In genomic region chr1:112619518-112620458, GRCh38 we compare ENCODE assay signal across 8 cellular contexts. TPM values are rescaled to one million over a fixed set of nuclear protein-coding genes. Genes with fewer than 3 reads are reported as not detected.
DNase-seq lines count a peak whose midpoint lies in the region; ATAC-seq and TF ChIP-seq lines count a peak whose summit lies in the region.

CAPZA1 (plus strand) TSS chr1:112619832; CDS start chr1:112619845, 13 bp downstream.

- H3K27me3 Mint-ChIP-seq in GM23338 (ENCODE audit: insufficient read depth, low read depth, poor library complexity), result peaks cover 10% of the 10 kb centered on the region
- H3K27me3 Mint-ChIP-seq in activated T-helper 1 cell treated with anti-CD3 and anti-CD28 coated beads, Interleukin-12 subunit alpha, Interleukin-12 subunit beta, Interleukin-2, Interleukin-4 antibody, amounts not matched to agents 30 ng/mL and 10 ng/mL and 1 ng/mL, durations not matched to agents 14 hours and 24 hours and 36 hours (ENCODE audit: insufficient read depth), result no peaks in the 10 kb centered on the region
- H3K27me3 Mint-ChIP-seq in naive thymus-derived CD4-positive, alpha-beta T cell, result peaks cover 0 to 1% (median 0%) of the 10 kb centered on the region in 5 donors
- H3K27me3 Mint-ChIP-seq in stimulated activated memory B cell treated with anti-CD40 and anti-IgM and Interleukin-4, amounts not matched to agents 10 μg/mL and 1 μg/mL and 100 μg/mL, for 72 hours, result no peaks in the 10 kb centered on the region

- DNase-seq in Daoy (ENCODE audit: low read depth), result peak; percentile 98
- peak; percentile 96 for DNase-seq in GM23338 (ENCODE audit: low spot score)
- DNase-seq in LHCN-M2 (ENCODE audit: low read depth), result peak; percentile 88
- DNase-seq in RPMI7951 (ENCODE audit: low read depth), result peak; percentile 93
- DNase-seq in activated T-helper 1 cell treated with anti-CD3 and anti-CD28 coated beads, Interleukin-12 subunit alpha, Interleukin-12 subunit beta, Interleukin-2, Interleukin-4 antibody, amounts not matched to agents 30 ng/mL and 10 ng/mL and 1 ng/mL, durations not matched to agents 14 hours and 24 hours and 36 hours (ENCODE audit: low spot score), result peak; percentile 90
- DNase-seq in fibroblast of gingiva (ENCODE audit: low read depth), result peak; percentile 94
- DNase-seq in naive thymus-derived CD4-positive, alpha-beta T cell, result peak; percentile 83 to 93 (median 91)

- H3K27me3 ChIP-seq in GM23338 (ENCODE audit: insufficient read depth), result no peaks in the 10 kb centered on the region
- no peaks in the 10 kb centered on the region for H3K27me3 ChIP-seq in naive thymus-derived CD4-positive, alpha-beta T cell (ENCODE audit: control insufficient read depth in 2 of 2, insufficient read depth in 2 of 2, low read length in 2 of 2)

- peaks cover 20% of the 10 kb centered on the region for H3K4me1 Mint-ChIP-seq in GM23338
- H3K4me1 Mint-ChIP-seq in activated T-helper 1 cell treated with anti-CD3 and anti-CD28 coated beads, Interleukin-12 subunit alpha, Interleukin-12 subunit beta, Interleukin-2, Interleukin-4 antibody, amounts not matched to agents 30 ng/mL and 10 ng/mL and 1 ng/mL, durations not matched to agents 14 hours and 24 hours and 36 hours (ENCODE audit: low read depth), result peaks cover 49% of the 10 kb centered on the region
- peaks cover 27 to 56% (median 47%) of the 10 kb centered on the region in 7 donors for H3K4me1 Mint-ChIP-seq in naive thymus-derived CD4-positive, alpha-beta T cell
- H3K4me1 Mint-ChIP-seq in stimulated activated memory B cell treated with anti-CD40 and anti-IgM and Interleukin-4, amounts not matched to agents 10 μg/mL and 1 μg/mL and 100 μg/mL, for 72 hours, result peaks cover 49% of the 10 kb centered on the region

- peak in 1 of 2 experiments; percentile 15; a peak in 1 of 4 replicates for TF ChIP-seq CTCF in GM23338 (conservative IDR thresholded peaks at IDR 0.05; ENCODE audit: low read depth in 2 of 2)

- POLR2A ChIA-PET in naive thymus-derived CD4-positive, alpha-beta T cell (lab: Charles Lee), result interaction anchor here (0.7 to 7.0 kb wide), 19 partner anchors 15 to 1947 kb away, joined by 3 to 76 read pairs (median 4); partner anchors contain the start of genes LRIG2, MOV10, PPM1J and RHOC

- CTCF ChIA-PET in naive thymus-derived CD4-positive, alpha-beta T cell (lab: Charles Lee), result interaction anchor here (0.6 to 2.0 kb wide), 3 partner anchors 54 to 228 kb away, joined by 3 to 6 read pairs (median 3); partner anchors contain the start of gene MOV10

- intact Hi-C loops in activated T-helper 1 cell treated with anti-CD3 and anti-CD28 coated beads, Interleukin-12 subunit alpha, Interleukin-12 subunit beta, Interleukin-2, Interleukin-4 antibody, amounts not matched to agents 30 ng/mL and 10 ng/mL and 1 ng/mL, durations not matched to agents 14 hours and 24 hours and 36 hours (cut with micrococcal nuclease), result loop anchor here (1.0 to 5.0 kb wide), 8 partner anchors 49 to 1313 kb away; partner anchors contain the start of genes LRIG2, MOV10, PHTF1 and PPM1J
- intact Hi-C loops in naive thymus-derived CD4-positive, alpha-beta T cell (cut with micrococcal nuclease), result loop anchor here (1.0 to 10.0 kb wide), 17 partner anchors 27 to 1727 kb away; partner anchors contain the start of genes LRIG2 (in 2 of the 2), MOV10 (in 2 of the 2), PPM1J (in 2 of the 2) and PTPN22 (in 2 of the 2)

- H3K79me2 ChIP-seq in GM23338 (replicated peaks; ENCODE audit: insufficient read depth), result peaks cover 91% of the 10 kb centered on the region

- peak within 1 kb of the TSS; percentile 100 for H3K27ac ChIP-seq in GM23338 (ENCODE audit: low read depth)
- peak within 1 kb of the TSS; percentile 100 for H3K27ac ChIP-seq in naive thymus-derived CD4-positive, alpha-beta T cell (ENCODE audit: low read depth, low read length)

- no peaks in the 10 kb centered on the region for H3K36me3 ChIP-seq in GM23338 (ENCODE audit: insufficient read depth)
- H3K36me3 ChIP-seq in naive thymus-derived CD4-positive, alpha-beta T cell (ENCODE audit: control insufficient read depth in 2 of 3, insufficient read depth in 3 of 3, low read length in 3 of 3), result peaks cover 0 to 7% (median 0%) of the 10 kb centered on the region in 3 experiments

- no peaks in the 10 kb centered on the region for H3K9me2 ChIP-seq in GM23338 (ENCODE audit: insufficient read depth)

- peak within 1 kb of the TSS; percentile 99 for H3K27ac Mint-ChIP-seq in GM23338
- peak within 1 kb of the TSS; percentile 98 for H3K27ac Mint-ChIP-seq in activated T-helper 1 cell treated with anti-CD3 and anti-CD28 coated beads, Interleukin-12 subunit alpha, Interleukin-12 subunit beta, Interleukin-2, Interleukin-4 antibody, amounts not matched to agents 30 ng/mL and 10 ng/mL and 1 ng/mL, durations not matched to agents 14 hours and 24 hours and 36 hours
- H3K27ac Mint-ChIP-seq in naive thymus-derived CD4-positive, alpha-beta T cell, result peak within 1 kb of the TSS; percentile 99 to 100 (median 100)
- peak within 1 kb of the TSS; percentile 100 for H3K27ac Mint-ChIP-seq in stimulated activated memory B cell treated with anti-CD40 and anti-IgM and Interleukin-4, amounts not matched to agents 10 μg/mL and 1 μg/mL and 100 μg/mL, for 72 hours

- peak; percentile 94 for ATAC-seq in GM23338
- peak; percentile 89 for ATAC-seq in naive thymus-derived CD4-positive, alpha-beta T cell
- peak; percentile 95 for ATAC-seq in stimulated activated memory B cell treated with anti-CD40 and anti-IgM and Interleukin-4, amounts not matched to agents 10 μg/mL and 1 μg/mL and 100 μg/mL, for 72 hours

- peak within 1 kb of the TSS; percentile 100 for H3K4me3 Mint-ChIP-seq in GM23338
- H3K4me3 Mint-ChIP-seq in activated T-helper 1 cell treated with anti-CD3 and anti-CD28 coated beads, Interleukin-12 subunit alpha, Interleukin-12 subunit beta, Interleukin-2, Interleukin-4 antibody, amounts not matched to agents 30 ng/mL and 10 ng/mL and 1 ng/mL, durations not matched to agents 14 hours and 24 hours and 36 hours, result peak within 1 kb of the TSS; percentile 98
- H3K4me3 Mint-ChIP-seq in naive thymus-derived CD4-positive, alpha-beta T cell, result peak within 1 kb of the TSS; percentile 98 to 100 (median 99)
- peak within 1 kb of the TSS; percentile 100 for H3K4me3 Mint-ChIP-seq in stimulated activated memory B cell treated with anti-CD40 and anti-IgM and Interleukin-4, amounts not matched to agents 10 μg/mL and 1 μg/mL and 100 μg/mL, for 72 hours

- peaks cover 11% of the 10 kb centered on the region for H3K4me1 ChIP-seq in GM23338 (ENCODE audit: insufficient read depth)
- H3K4me1 ChIP-seq in naive thymus-derived CD4-positive, alpha-beta T cell (ENCODE audit: control insufficient read depth in 2 of 2, insufficient read depth in 2 of 2, low read length in 2 of 2), result peaks cover 20 to 21% of the 10 kb centered on the region in 2 donors

- peak within 1 kb of the TSS; percentile 93 for H3K4me3 ChIP-seq in GM23338
- peak within 1 kb of the TSS; percentile 93 for H3K4me3 ChIP-seq in naive thymus-derived CD4-positive, alpha-beta T cell (ENCODE audit: low read length)

- H3K4me2 ChIP-seq in GM23338, result peak within 1 kb of the TSS; percentile 96

- peaks cover 4% of the 10 kb centered on the region; the same call in 1 of the 2 replicates for H3F3A ChIP-seq in GM23338 (replicated peaks; ENCODE audit: low read depth)

- H3K9me3 ChIP-seq in naive thymus-derived CD4-positive, alpha-beta T cell (ENCODE audit: control insufficient read depth in 2 of 3, low read length in 3 of 3), result no peaks in the 10 kb centered on the region

- peaks cover 8% of the 10 kb centered on the region for H3K36me3 Mint-ChIP-seq in GM23338 (ENCODE audit: low read depth)
- peaks cover 20% of the 10 kb centered on the region for H3K36me3 Mint-ChIP-seq in activated T-helper 1 cell treated with anti-CD3 and anti-CD28 coated beads, Interleukin-12 subunit alpha, Interleukin-12 subunit beta, Interleukin-2, Interleukin-4 antibody, amounts not matched to agents 30 ng/mL and 10 ng/mL and 1 ng/mL, durations not matched to agents 14 hours and 24 hours and 36 hours (ENCODE audit: low read depth)
- H3K36me3 Mint-ChIP-seq in naive thymus-derived CD4-positive, alpha-beta T cell, result peaks cover 0 to 18% (median 4%) of the 10 kb centered on the region in 5 donors
- H3K36me3 Mint-ChIP-seq in stimulated activated memory B cell treated with anti-CD40 and anti-IgM and Interleukin-4, amounts not matched to agents 10 μg/mL and 1 μg/mL and 100 μg/mL, for 72 hours, result peaks cover 13% of the 10 kb centered on the region

- H4K20me1 ChIP-seq in GM23338 (replicated peaks; ENCODE audit: insufficient read depth), result peaks cover 16% of the 10 kb centered on the region

- peak within 1 kb of the TSS; percentile 89 for H2AFZ ChIP-seq in GM23338

- no peaks in the 10 kb centered on the region for H3K9me3 Mint-ChIP-seq in GM23338
- H3K9me3 Mint-ChIP-seq in activated T-helper 1 cell treated with anti-CD3 and anti-CD28 coated beads, Interleukin-12 subunit alpha, Interleukin-12 subunit beta, Interleukin-2, Interleukin-4 antibody, amounts not matched to agents 30 ng/mL and 10 ng/mL and 1 ng/mL, durations not matched to agents 14 hours and 24 hours and 36 hours, result no peaks in the 10 kb centered on the region
- H3K9me3 Mint-ChIP-seq in naive thymus-derived CD4-positive, alpha-beta T cell, result peaks cover 0 to 4% (median 0%) of the 10 kb centered on the region in 11 donors
- H3K9me3 Mint-ChIP-seq in stimulated activated memory B cell treated with anti-CD40 and anti-IgM and Interleukin-4, amounts not matched to agents 10 μg/mL and 1 μg/mL and 100 μg/mL, for 72 hours, result no peaks in the 10 kb centered on the region

TF ChIP-seq in GM23338, 12 proteins besides CTCF, POLR2A, EP300 and RAD21 (continues in another document):
- TF ChIP-seq ETS1 (IDR thresholded peaks at IDR 0.05) (peak; percentile 74), ZNF331 (CRISPR knock-in tag; IDR thresholded peaks at IDR 0.05; ENCODE audit: low read depth) (no peak)

RNA-seq across cellular contexts. Expression of gene CAPZA1, which starts in this region (rescaled TPM):
- total RNA-seq in Daoy (2014; rRNA removed; shearing (Covaris generic)), result 322 and 342 TPM in 2 replicates
- 161 and 182 TPM in 2 replicates for total RNA-seq in GM23338 (2014; rRNA removed; shearing (Covaris generic))
- 120 and 147 TPM in 2 replicates for polyA plus RNA-seq in GM23338 (2016; fragmentation: Nextera tagmentation; extraction: Ambion mirVana)
- 314 and 346 TPM in 2 replicates for total RNA-seq in LHCN-M2 (2014; rRNA removed)
- polyA plus RNA-seq in LHCN-M2 (2012), result 98.3 TPM
- total RNA-seq in RPMI7951 (2014; rRNA removed; shearing (Covaris generic)), result 251 and 265 TPM in 2 replicates
- 239 and 242 TPM in 2 replicates for total RNA-seq in activated T-helper 1 cell treated with anti-CD3 and anti-CD28 coated beads, Interleukin-12 subunit alpha, Interleukin-12 subunit beta, Interleukin-2, Interleukin-4 antibody, amounts not matched to agents 30 ng/mL and 10 ng/mL and 1 ng/mL, durations not matched to agents 14 hours and 24 hours and 36 hours
- 100 to 1,000 TPM; 114 to 237 (median 143) TPM for total RNA-seq in naive thymus-derived CD4-positive, alpha-beta T cell
- polyA plus RNA-seq in naive thymus-derived CD4-positive, alpha-beta T cell, result 100 to 1,000 TPM; 114 to 135 TPM

Comparison
In these comparisons a context has a peak if more than half of its experiments do, and no peak if none do; other contexts are left out.
1. Peak in every context shown above with its lines: DNase-seq, ATAC-seq, H3K4me3 ChIP-seq and H3K27ac ChIP-seq.